In genomic region chr20:25247666-25248500, GRCh38 we compare ENCODE assay signal across 8 cellular contexts. TPM values are rescaled to one million over a fixed set of nuclear protein-coding genes. Genes with fewer than 3 reads are reported as not detected.
A peak's percentile ranks its signal among the peaks of the same experiment; 100 is the strongest.
DNase-seq lines count a peak whose midpoint lies in the region; ATAC-seq and TF ChIP-seq lines count a peak whose summit lies in the region.

Gene PYGB, plus strand, starts transcription at chr20:25248085. Its CDS starts 94 bp downstream, at chr20:25248179.

- peak within 1 kb of the TSS; percentile 88 for H3K27ac ChIP-seq in left lung

- H3K9me3 Mint-ChIP-seq in dendritic cell treated with granulocyte-macrophage colony-stimulating factor and Interleukin-4, amounts not matched to agents 40 ng/mL and 50 ng/mL, for 4 days = peaks cover 8% of the 10 kb centered on the region

- no peaks in the 10 kb centered on the region for H3K36me3 ChIP-seq in left lung

- no peak for TF ChIP-seq CTCF in left lung (IDR thresholded peaks at IDR 0.05)

- no peaks in the 10 kb centered on the region for H3K27me3 ChIP-seq in left lung

- peaks cover 32% of the 10 kb centered on the region for H3K36me3 Mint-ChIP-seq in dendritic cell treated with granulocyte-macrophage colony-stimulating factor and Interleukin-4, amounts not matched to agents 40 ng/mL and 50 ng/mL, for 4 days (ENCODE audit: low read depth)

- peaks cover 56% of the 10 kb centered on the region for H3K4me1 Mint-ChIP-seq in dendritic cell treated with granulocyte-macrophage colony-stimulating factor and Interleukin-4, amounts not matched to agents 40 ng/mL and 50 ng/mL, for 4 days (ENCODE audit: low read depth)

- H3K9me3 ChIP-seq in left lung = no peaks in the 10 kb centered on the region

- H3K4me1 ChIP-seq in left lung = peaks cover 6 to 40% of the 10 kb centered on the region in 2 donors

- ATAC-seq in HG03442 (IDR thresholded peaks at IDR 0.05; ENCODE audit: unreplicated experiment) (peak; percentile 56), left lung (peak; percentile 94)

- peak in 13 of 14 donors; percentile 19 to 89 (median 78) for DNase-seq in C1 segment of cervical spinal cord (lab: John Stamatoyannopoulos, UW)
- peak; percentile 82 for DNase-seq in GM19240 (ENCODE audit: insufficient read length, low spot score)
- DNase-seq in NCI-H69 (lab: John Stamatoyannopoulos, UW) = peak; percentile 91
- DNase-seq in activated CD4-positive, alpha-beta T cell treated with anti-CD3 and anti-CD28 coated beads, Interleukin-2, amount 50 U/mL, for 24 hours (ENCODE audit: low read depth in 1 of 2, low spot score in 1 of 2) = peak; percentile 61 to 72
- peak; percentile 87 to 95 for DNase-seq in left lung
- DNase-seq in stimulated activated CD4-positive, alpha-beta T cell treated with anti-CD3 and anti-CD28 coated beads, Interleukin-2, amount 100 ng/mL, for 4 hours (ENCODE audit: low read depth) = peak; percentile 61

- H3K27ac Mint-ChIP-seq in dendritic cell treated with granulocyte-macrophage colony-stimulating factor and Interleukin-4, amounts not matched to agents 40 ng/mL and 50 ng/mL, for 4 days = peak within 1 kb of the TSS; percentile 82

- intact Hi-C loops in dendritic cell treated with granulocyte-macrophage colony-stimulating factor and Interleukin-4, amounts not matched to agents 40 ng/mL and 50 ng/mL, for 4 days (cut with micrococcal nuclease) = loop anchor here (1.0 to 5.0 kb wide), 4 partner anchors 52 to 449 kb away; partner anchors contain the start of genes ABHD12, APMAP and ZNF337
- intact Hi-C loops in left lung (cut with DNase I) = no loop called here

- peak within 1 kb of the TSS; percentile 84 to 92 for H3K4me3 ChIP-seq in left lung

- peak within 1 kb of the TSS; percentile 91 for H3K4me3 Mint-ChIP-seq in dendritic cell treated with granulocyte-macrophage colony-stimulating factor and Interleukin-4, amounts not matched to agents 40 ng/mL and 50 ng/mL, for 4 days

- H3K27me3 Mint-ChIP-seq in dendritic cell treated with granulocyte-macrophage colony-stimulating factor and Interleukin-4, amounts not matched to agents 40 ng/mL and 50 ng/mL, for 4 days = peaks cover 6% of the 10 kb centered on the region

RNA-seq across cellular contexts. Expression of gene PYGB, which starts in this region (rescaled TPM):
- total RNA-seq in left lung = 10 to 100 TPM; 78.2 to 81.3 TPM

Comparison
In these comparisons a context has a peak if more than half of its experiments do, and no peak if none do; other contexts are left out.
1. Peak in every context shown above with its lines: DNase-seq, ATAC-seq, H3K4me3 ChIP-seq and H3K27ac ChIP-seq.